ENCODE assay signal across 31 cellular contexts in the genomic region with DNA sequence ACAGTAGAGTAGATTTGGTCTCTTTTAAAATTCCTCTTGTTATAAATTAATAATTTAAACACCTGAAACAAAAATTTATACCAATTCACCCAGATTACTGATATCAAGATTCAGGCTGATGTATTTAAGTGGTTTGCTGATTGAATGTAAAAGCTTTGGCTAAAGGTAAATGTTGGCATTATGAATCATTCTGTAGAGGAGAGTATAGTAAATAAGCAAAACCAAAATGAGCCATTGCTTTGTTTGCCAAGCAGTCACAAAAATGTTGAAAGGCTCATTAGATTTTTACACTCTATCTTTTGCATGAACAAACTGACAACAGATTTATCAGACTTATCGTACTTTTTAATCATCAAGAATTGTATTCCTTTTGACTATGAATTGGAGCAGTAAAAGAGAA.
"Had no signal": no experiment of that assay in that cellular context is flagged by ENCODE, and none has a peak within 500 bp of the region (broad histone marks: within the 10 kb centered on the region; RNA-seq: fewer than 3 reads in every experiment).

No MANE protein-coding gene starts in this region.

- DNase-seq: naive thymus-derived CD8-positive, alpha-beta T cell; occipital lobe; ovary; posterior cingulate gyrus; psoas muscle; right cardiac atrium; right lobe of liver; sigmoid colon; spleen; stimulated activated CD4-positive, alpha-beta T cell treated with anti-CD3 and anti-CD28 coated beads, Interleukin-12 subunit alpha, Interleukin-12 subunit beta, amount 100 ng/mL, for 4 hours; stimulated activated CD4-positive, alpha-beta T cell treated with anti-CD3 and anti-CD28 coated beads, Interleukin-1b, Interleukin-23, amount 100 ng/mL, for 48 hours; stimulated activated CD4-positive, alpha-beta T cell treated with anti-CD3 and anti-CD28 coated beads, Interleukin-4, amount 100 ng/mL, for 1 hour; stimulated activated CD4-positive, alpha-beta T cell treated with anti-CD3 and anti-CD28 coated beads, Interleukin-4, amount 100 ng/mL, for 4 hours; stimulated activated CD8-positive, alpha-beta memory T cell treated with anti-CD3 and anti-CD28 coated beads, Interleukin-4, amount 100 ng/mL, for 48 hours; stimulated activated naive CD4-positive, alpha-beta T cell; stimulated activated naive CD8-positive, alpha-beta T cell treated with anti-CD3 and anti-CD28 coated beads, Interleukin-15, amount 100 ng/mL, for 72 hours; stimulated activated naive CD8-positive, alpha-beta T cell treated with anti-CD3 and anti-CD28 coated beads, Interleukin-15, Interleukin-2, amounts not matched to agents 100 U/mL and 50 U/mL, for 24 hours; substantia nigra; testis; tibial artery; transverse colon; upper lobe of right lung; uterus had no signal

- H3K36me3 Mint-ChIP-seq: naive thymus-derived CD8-positive, alpha-beta T cell; natural killer cell treated with Interleukin-12 subunit alpha and Interleukin-12 subunit beta and Interleukin-15 and Interleukin-18, amount 100 ng/mL, for 72 hours; neural progenitor cell; stimulated activated memory B cell treated with anti-CD40 and anti-IgM and Interleukin-4, amounts not matched to agents 10 μg/mL and 1 μg/mL and 100 μg/mL, for 72 hours; type B pancreatic cell had no signal

- H3K4me1 Mint-ChIP-seq: naive thymus-derived CD8-positive, alpha-beta T cell; neural progenitor cell; stimulated activated memory B cell treated with anti-CD40 and anti-IgM and Interleukin-4, amounts not matched to agents 10 μg/mL and 1 μg/mL and 100 μg/mL, for 72 hours; stimulated activated naive CD8-positive, alpha-beta T cell treated with anti-CD3 and anti-CD28 coated beads, Interleukin-15, amount 100 ng/mL, for 72 hours had no signal

- H3K27me3 Mint-ChIP-seq: naive thymus-derived CD8-positive, alpha-beta T cell; natural killer cell treated with Interleukin-12 subunit alpha and Interleukin-12 subunit beta and Interleukin-15 and Interleukin-18, amount 100 ng/mL, for 72 hours; progenitor cell of endocrine pancreas; stimulated activated memory B cell treated with anti-CD40 and anti-IgM and Interleukin-4, amounts not matched to agents 10 μg/mL and 1 μg/mL and 100 μg/mL, for 72 hours; stimulated activated naive CD8-positive, alpha-beta T cell treated with anti-CD3 and anti-CD28 coated beads, Interleukin-15, amount 100 ng/mL, for 72 hours; type B pancreatic cell had no signal

- H3K9me3 ChIP-seq: ovary, psoas muscle, right lobe of liver, sigmoid colon, suprapubic skin, testis, tibial artery, transverse colon, upper lobe of right lung, uterus had no signal

- H3K4me3 Mint-ChIP-seq: naive thymus-derived CD8-positive, alpha-beta T cell; natural killer cell treated with Interleukin-12 subunit alpha and Interleukin-12 subunit beta and Interleukin-15 and Interleukin-18, amount 100 ng/mL, for 72 hours; neural progenitor cell; stimulated activated memory B cell treated with anti-CD40 and anti-IgM and Interleukin-4, amounts not matched to agents 10 μg/mL and 1 μg/mL and 100 μg/mL, for 72 hours; stimulated activated naive CD8-positive, alpha-beta T cell treated with anti-CD3 and anti-CD28 coated beads, Interleukin-15, amount 100 ng/mL, for 72 hours; type B pancreatic cell had no signal

- H3K4me1 ChIP-seq: neural progenitor cell, parathyroid adenoma, psoas muscle, right lobe of liver, sigmoid colon, spleen, suprapubic skin, testis, transverse colon, upper lobe of right lung, uterus had no signal

- H3K9me3 Mint-ChIP-seq: neural progenitor cell; stimulated activated memory B cell treated with anti-CD40 and anti-IgM and Interleukin-4, amounts not matched to agents 10 μg/mL and 1 μg/mL and 100 μg/mL, for 72 hours; type B pancreatic cell had no signal

- H3K27ac Mint-ChIP-seq: naive thymus-derived CD8-positive, alpha-beta T cell; natural killer cell treated with Interleukin-12 subunit alpha and Interleukin-12 subunit beta and Interleukin-15 and Interleukin-18, amount 100 ng/mL, for 72 hours; neural progenitor cell; progenitor cell of endocrine pancreas; stimulated activated memory B cell treated with anti-CD40 and anti-IgM and Interleukin-4, amounts not matched to agents 10 μg/mL and 1 μg/mL and 100 μg/mL, for 72 hours; stimulated activated naive CD8-positive, alpha-beta T cell treated with anti-CD3 and anti-CD28 coated beads, Interleukin-15, amount 100 ng/mL, for 72 hours; type B pancreatic cell had no signal

- ATAC-seq: naive thymus-derived CD8-positive, alpha-beta T cell; natural killer cell treated with Interleukin-12 subunit alpha and Interleukin-12 subunit beta and Interleukin-15 and Interleukin-18, amount 100 ng/mL, for 72 hours; psoas muscle; right cardiac atrium; right lobe of liver; stimulated activated memory B cell treated with anti-CD40 and anti-IgM and Interleukin-4, amounts not matched to agents 10 μg/mL and 1 μg/mL and 100 μg/mL, for 72 hours; stimulated activated naive CD8-positive, alpha-beta T cell treated with anti-CD3 and anti-CD28 coated beads, Interleukin-15, amount 100 ng/mL, for 72 hours; stimulated activated naive CD8-positive, alpha-beta T cell treated with anti-CD3 and anti-CD28 coated beads, Interleukin-15, Interleukin-2, amounts not matched to agents 100 U/mL and 50 U/mL, for 24 hours; upper lobe of right lung had no signal

- H3K27me3 ChIP-seq: neural progenitor cell, ovary, right lobe of liver, sigmoid colon, spleen, suprapubic skin, testis, tibial artery, transverse colon, upper lobe of right lung, uterus had no signal

- H3K4me3 ChIP-seq: neural progenitor cell, ovary, psoas muscle, right lobe of liver, sigmoid colon, smooth muscle cell, spleen, suprapubic skin, testis, tibial artery, transverse colon, upper lobe of right lung, uterus had no signal

- H3K27ac ChIP-seq: neural progenitor cell, ovary, parathyroid adenoma, psoas muscle, right lobe of liver, sigmoid colon, spleen, suprapubic skin, testis, tibial artery, transverse colon, upper lobe of right lung, uterus had no signal

- H3K36me3 ChIP-seq: neural progenitor cell, ovary, right lobe of liver, sigmoid colon, spleen, suprapubic skin, tibial artery, transverse colon, upper lobe of right lung, uterus had no signal
